ENCODE assay signal across 11 cellular contexts in genomic region chrY:17079887-17080286, GRCh38.
"Had no signal": no experiment of that assay in that cellular context is flagged by ENCODE, and none has a peak within 500 bp of the region (broad histone marks: within the 10 kb centered on the region; RNA-seq: fewer than 3 reads in every experiment).

No MANE protein-coding gene starts in this region.

- H3K27ac ChIP-seq: neutrophil, parathyroid adenoma had no signal

- H2AFZ ChIP-seq: parathyroid adenoma had no signal

- H3K27me3 Mint-ChIP-seq: activated CD4-positive, alpha-beta T cell treated with anti-CD3 and anti-CD28 coated beads, Interleukin-2, amount 10 ng/mL, durations not matched to agents 7 days and 5 days; naive B cell had no signal

- H3K4me3 ChIP-seq: lung had no signal

- H3K4me1 ChIP-seq: parathyroid adenoma had no signal

- H3K9me3 ChIP-seq: neutrophil had no signal

- H3K9ac ChIP-seq: parathyroid adenoma had no signal

- H3K27me3 ChIP-seq: neutrophil had no signal

- ATAC-seq: esophagus mucosa had no signal

- H3K79me2 ChIP-seq: parathyroid adenoma had no signal

- DNase-seq: activated CD4-positive, alpha-beta T cell treated with anti-CD3 and anti-CD28 coated beads, Interleukin-2, amount 10 ng/mL, durations not matched to agents 7 days and 5 days; activated CD4-positive, CD25-positive, alpha-beta regulatory T cell; activated naive CD4-positive, alpha-beta T cell; activated T-cell treated with anti-CD3 and anti-CD28 coated beads, Interleukin-2, amount 50 U/mL, for 1 hour; islet precursor cell; naive B cell; stimulated activated CD4-positive, alpha-beta T cell treated with anti-CD3 and anti-CD28 coated beads, Interleukin-1b, Interleukin-23, amount 100 ng/mL, for 48 hours had no signal

- H3K4me3 Mint-ChIP-seq: activated CD4-positive, alpha-beta T cell treated with anti-CD3 and anti-CD28 coated beads, Interleukin-2, amount 10 ng/mL, durations not matched to agents 7 days and 5 days had no signal

- H3K36me3 ChIP-seq: neutrophil had no signal

- H3K36me3 Mint-ChIP-seq: naive B cell had no signal

- H3K27ac Mint-ChIP-seq: activated CD4-positive, alpha-beta T cell treated with anti-CD3 and anti-CD28 coated beads, Interleukin-2, amount 10 ng/mL, durations not matched to agents 7 days and 5 days; naive B cell had no signal
